Comparison of ENCODE assay signal across 1 cellular context in the genomic region with DNA sequence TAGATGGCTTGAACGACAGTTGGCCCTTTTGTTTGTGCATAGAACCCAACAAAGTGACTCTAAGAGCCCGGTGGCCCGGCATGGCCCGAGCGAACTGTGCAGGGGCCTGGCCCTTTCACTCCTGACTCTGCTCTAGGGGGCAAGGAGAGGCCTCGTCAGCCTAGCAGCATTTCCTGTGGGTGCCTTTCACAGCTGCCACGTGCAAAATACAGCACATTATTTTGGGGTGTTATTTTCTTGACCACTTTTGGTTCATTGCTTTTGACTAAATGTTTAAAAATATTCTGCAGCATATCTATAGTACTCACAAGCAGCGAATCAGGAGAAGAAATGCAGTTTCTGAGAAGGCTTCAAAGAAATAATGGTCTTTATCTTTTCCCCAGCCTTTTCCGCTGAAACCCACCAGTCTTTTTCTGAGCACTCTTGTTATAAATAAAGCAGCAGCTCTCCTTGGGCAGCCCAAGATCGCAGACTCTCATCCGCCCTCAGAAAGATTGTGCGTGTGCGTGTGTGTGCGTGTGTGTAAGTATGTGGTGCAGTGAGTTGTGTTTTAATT.
TF ChIP-seq lines count a peak whose summit lies in the region.

No MANE protein-coding gene starts in this region.

TF ChIP-seq in HepG2, 621 proteins besides CTCF, POLR2A, EP300 and RAD21 (continued from another document):
- TF ChIP-seq, protein P1, sequence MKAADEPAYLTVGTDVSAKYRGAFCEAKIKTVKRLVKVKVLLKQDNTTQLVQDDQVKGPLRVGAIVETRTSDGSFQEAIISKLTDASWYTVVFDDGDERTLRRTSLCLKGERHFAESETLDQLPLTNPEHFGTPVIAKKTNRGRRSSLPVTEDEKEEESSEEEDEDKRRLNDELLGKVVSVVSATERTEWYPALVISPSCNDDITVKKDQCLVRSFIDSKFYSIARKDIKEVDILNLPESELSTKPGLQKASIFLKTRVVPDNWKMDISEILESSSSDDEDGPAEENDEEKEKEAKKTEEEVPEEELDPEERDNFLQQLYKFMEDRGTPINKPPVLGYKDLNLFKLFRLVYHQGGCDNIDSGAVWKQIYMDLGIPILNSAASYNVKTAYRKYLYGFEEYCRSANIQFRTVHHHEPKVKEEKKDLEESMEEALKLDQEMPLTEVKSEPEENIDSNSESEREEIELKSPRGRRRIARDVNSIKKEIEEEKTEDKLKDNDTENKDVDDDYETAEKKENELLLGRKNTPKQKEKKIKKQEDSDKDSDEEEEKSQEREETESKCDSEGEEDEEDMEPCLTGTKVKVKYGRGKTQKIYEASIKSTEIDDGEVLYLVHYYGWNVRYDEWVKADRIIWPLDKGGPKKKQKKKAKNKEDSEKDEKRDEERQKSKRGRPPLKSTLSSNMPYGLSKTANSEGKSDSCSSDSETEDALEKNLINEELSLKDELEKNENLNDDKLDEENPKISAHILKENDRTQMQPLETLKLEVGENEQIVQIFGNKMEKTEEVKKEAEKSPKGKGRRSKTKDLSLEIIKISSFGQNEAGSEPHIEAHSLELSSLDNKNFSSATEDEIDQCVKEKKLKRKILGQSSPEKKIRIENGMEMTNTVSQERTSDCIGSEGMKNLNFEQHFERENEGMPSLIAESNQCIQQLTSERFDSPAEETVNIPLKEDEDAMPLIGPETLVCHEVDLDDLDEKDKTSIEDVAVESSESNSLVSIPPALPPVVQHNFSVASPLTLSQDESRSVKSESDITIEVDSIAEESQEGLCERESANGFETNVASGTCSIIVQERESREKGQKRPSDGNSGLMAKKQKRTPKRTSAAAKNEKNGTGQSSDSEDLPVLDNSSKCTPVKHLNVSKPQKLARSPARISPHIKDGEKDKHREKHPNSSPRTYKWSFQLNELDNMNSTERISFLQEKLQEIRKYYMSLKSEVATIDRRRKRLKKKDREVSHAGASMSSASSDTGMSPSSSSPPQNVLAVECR (CRISPR knock-in tag; IDR thresholded peaks at IDR 0.05; ENCODE audit: borderline replicate concordance), result no peak
TF ChIP-seq in HepG2: peak in this region for 1.
